ENCODE assay signal across 9 cellular contexts in the genomic region with DNA sequence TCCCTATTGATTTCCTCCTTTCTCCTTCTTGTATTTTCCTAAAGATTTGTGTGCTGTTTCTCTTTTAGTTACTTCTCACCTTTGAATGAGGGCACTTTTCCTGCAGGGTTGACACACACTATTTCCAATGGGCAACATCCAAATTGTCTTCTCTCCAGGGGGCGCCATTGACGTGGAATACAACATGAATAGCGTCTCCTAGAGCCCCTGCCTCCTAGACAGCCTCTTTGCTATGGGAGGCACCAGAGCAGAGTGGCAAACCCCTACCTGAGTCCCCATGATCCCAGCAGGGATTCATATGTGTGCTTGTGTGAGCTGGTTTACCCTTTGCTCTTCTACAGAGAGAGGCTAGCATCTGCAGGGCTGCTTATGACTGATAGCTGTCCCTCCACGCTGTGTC.
DNase-seq lines count a peak whose midpoint lies in the region; ATAC-seq, FAIRE-seq and TF ChIP-seq lines count a peak whose summit lies in the region.
"Had no signal": no experiment of that assay in that cellular context is flagged by ENCODE, and none has a peak within 500 bp of the region (broad histone marks: within the 10 kb centered on the region; RNA-seq: fewer than 3 reads in every experiment).

No MANE protein-coding gene starts in this region.

- H3K27ac Mint-ChIP-seq in activated CD8-positive, alpha-beta T cell treated with anti-CD3 and anti-CD28 coated beads, Interleukin-2, amount 10 ng/mL, durations not matched to agents 7 days and 5 days: no peak overlapping the region
- no peak overlapping the region for H3K27ac Mint-ChIP-seq in stimulated activated memory B cell treated with anti-CD40 and anti-IgM and Interleukin-4, amounts not matched to agents 10 μg/mL and 1 μg/mL and 100 μg/mL, for 72 hours

- no peaks in the 10 kb centered on the region for H3K4me1 ChIP-seq in endothelial cell of umbilical vein (ENCODE audit: control insufficient read depth, extremely low read depth, insufficient read depth, low read length)

- no peaks in the 10 kb centered on the region for H3K36me3 ChIP-seq in endothelial cell of umbilical vein (ENCODE audit: control insufficient read depth in 2 of 2, extremely low read depth in 1 of 2, insufficient read depth in 2 of 2, low read length in 2 of 2)

- H2AFZ ChIP-seq in endothelial cell of umbilical vein (ENCODE audit: low read depth, low read length): no peak overlapping the region

- H3K27ac ChIP-seq in endothelial cell of umbilical vein (ENCODE audit: insufficient read depth, low read depth, low read length): no peak overlapping the region

- no peak for TF ChIP-seq POLR2A in endothelial cell of umbilical vein (IDR thresholded peaks at IDR 0.05; ENCODE audit: low read depth, low read length)

- CTCF ChIA-PET in activated CD8-positive, alpha-beta T cell treated with anti-CD3 and anti-CD28 coated beads, Interleukin-2, amount 10 ng/mL, durations not matched to agents 7 days and 5 days (lab: Charles Lee): interaction anchor here (0.7 to 5.7 kb wide), 9 partner anchors 9 to 409 kb away, joined by 3 to 44 read pairs (median 3); no protein-coding TSS in a partner anchor
- CTCF ChIA-PET in endothelial cell of umbilical vein (lab: Charles Lee): interaction anchor here (0.6 to 10.4 kb wide), 27 partner anchors 9 to 708 kb away, joined by 3 to 173 read pairs (median 4); a partner anchor contains a TSS

- H3K4me1 Mint-ChIP-seq in activated CD8-positive, alpha-beta T cell treated with anti-CD3 and anti-CD28 coated beads, Interleukin-2, amount 10 ng/mL, durations not matched to agents 7 days and 5 days (ENCODE audit: low read depth): no peaks in the 10 kb centered on the region
- H3K4me1 Mint-ChIP-seq in stimulated activated memory B cell treated with anti-CD40 and anti-IgM and Interleukin-4, amounts not matched to agents 10 μg/mL and 1 μg/mL and 100 μg/mL, for 72 hours: no peaks in the 10 kb centered on the region

- intact Hi-C loops in endothelial cell of umbilical vein (cut with micrococcal nuclease): loop anchor here (1.0 kb wide), 2 partner anchors 372 to 406 kb away; a partner anchor contains a TSS

- FAIRE-seq in endothelial cell of umbilical vein (lab: Jason Lieb, UNC): peak; percentile 46
- FAIRE-seq: frontal cortex had no signal

- no peaks in the 10 kb centered on the region for H3K9me1 ChIP-seq in endothelial cell of umbilical vein (replicated peaks; ENCODE audit: control insufficient read depth, extremely low read depth, insufficient read depth, low read length)

- H4K20me1 ChIP-seq in endothelial cell of umbilical vein (replicated peaks; ENCODE audit: control insufficient read depth, extremely low read depth, insufficient read depth, low read length): no peaks in the 10 kb centered on the region

- no peaks in the 10 kb centered on the region for H3K9me3 Mint-ChIP-seq in activated CD8-positive, alpha-beta T cell treated with anti-CD3 and anti-CD28 coated beads, Interleukin-2, amount 10 ng/mL, durations not matched to agents 7 days and 5 days (ENCODE audit: insufficient read depth)
- H3K9me3 Mint-ChIP-seq in stimulated activated memory B cell treated with anti-CD40 and anti-IgM and Interleukin-4, amounts not matched to agents 10 μg/mL and 1 μg/mL and 100 μg/mL, for 72 hours: peaks cover 3% of the 10 kb centered on the region

- H3K4me2 ChIP-seq in endothelial cell of umbilical vein (ENCODE audit: insufficient read depth, low read length): no peak overlapping the region

- no peaks in the 10 kb centered on the region for H3K36me3 Mint-ChIP-seq in activated CD8-positive, alpha-beta T cell treated with anti-CD3 and anti-CD28 coated beads, Interleukin-2, amount 10 ng/mL, durations not matched to agents 7 days and 5 days (ENCODE audit: low read depth)
- no peaks in the 10 kb centered on the region for H3K36me3 Mint-ChIP-seq in stimulated activated memory B cell treated with anti-CD40 and anti-IgM and Interleukin-4, amounts not matched to agents 10 μg/mL and 1 μg/mL and 100 μg/mL, for 72 hours

- peaks cover 2% of the 10 kb centered on the region for H3K27me3 Mint-ChIP-seq in activated CD8-positive, alpha-beta T cell treated with anti-CD3 and anti-CD28 coated beads, Interleukin-2, amount 10 ng/mL, durations not matched to agents 7 days and 5 days (ENCODE audit: low read depth)
- H3K27me3 Mint-ChIP-seq in stimulated activated memory B cell treated with anti-CD40 and anti-IgM and Interleukin-4, amounts not matched to agents 10 μg/mL and 1 μg/mL and 100 μg/mL, for 72 hours: no peaks in the 10 kb centered on the region

- H3K4me3 Mint-ChIP-seq in activated CD8-positive, alpha-beta T cell treated with anti-CD3 and anti-CD28 coated beads, Interleukin-2, amount 10 ng/mL, durations not matched to agents 7 days and 5 days: no peak overlapping the region
- no peak overlapping the region for H3K4me3 Mint-ChIP-seq in stimulated activated memory B cell treated with anti-CD40 and anti-IgM and Interleukin-4, amounts not matched to agents 10 μg/mL and 1 μg/mL and 100 μg/mL, for 72 hours

- H3K9ac ChIP-seq in endothelial cell of umbilical vein (replicated peaks; ENCODE audit: extremely low read depth, insufficient read depth, low read length): no peak overlapping the region

- DNase-seq in NCI-H2196 (lab: John Stamatoyannopoulos, UW; ENCODE audit: unreplicated experiment): peak; percentile 69
- DNase-seq in NCI-H2196 treated with DMSO at 0.1 percent for 48 hours (lab: John Stamatoyannopoulos, UW; ENCODE audit: unreplicated experiment): no peak
- DNase-seq in NCI-H524 treated with DMSO at 0.1 percent for 48 hours (lab: John Stamatoyannopoulos, UW): peak; percentile 33
- DNase-seq in activated CD8-positive, alpha-beta T cell treated with anti-CD3 and anti-CD28 coated beads, Interleukin-2, amount 10 ng/mL, durations not matched to agents 7 days and 5 days: peak; percentile 64
- peak; percentile 62 for DNase-seq in endothelial cell of umbilical vein (ENCODE audit: low read depth, low spot score)
- peak; percentile 63 for DNase-seq in myocyte (ENCODE audit: low read depth)

- no peak overlapping the region for H3K4me3 ChIP-seq in endothelial cell of umbilical vein (replicated peaks in 1 of 3; ENCODE audit: insufficient read depth in 1 of 3, low read depth in 1 of 3, low read length in 3 of 3)

- POLR2A ChIA-PET in activated CD8-positive, alpha-beta T cell treated with anti-CD3 and anti-CD28 coated beads, Interleukin-2, amount 10 ng/mL, durations not matched to agents 7 days and 5 days (lab: Charles Lee): no interaction called here
- POLR2A ChIA-PET in endothelial cell of umbilical vein (lab: Charles Lee): no interaction called here

- ATAC-seq in activated CD8-positive, alpha-beta T cell treated with anti-CD3 and anti-CD28 coated beads, Interleukin-2, amount 10 ng/mL, durations not matched to agents 7 days and 5 days: no peak
- ATAC-seq in stimulated activated memory B cell treated with anti-CD40 and anti-IgM and Interleukin-4, amounts not matched to agents 10 μg/mL and 1 μg/mL and 100 μg/mL, for 72 hours: peak; percentile 49
- no peak for ATAC-seq in HG03025 (IDR thresholded peaks at IDR 0.05; ENCODE audit: low FRiP score, unreplicated experiment)

- H3K27me3 ChIP-seq in endothelial cell of umbilical vein (ENCODE audit: control insufficient read depth in 2 of 2, insufficient read depth in 2 of 2, low read length in 2 of 2): peaks cover 3 to 5% of the 10 kb centered on the region in 2 experiments

- H3K79me2 ChIP-seq in endothelial cell of umbilical vein (ENCODE audit: control insufficient read depth, insufficient read depth, low read length): no peaks in the 10 kb centered on the region

- TF ChIP-seq CTCF in endothelial cell of umbilical vein (IDR thresholded peaks at IDR 0.05; ENCODE audit: extremely low read depth in 1 of 2, insufficient read depth in 1 of 2, low read depth in 1 of 2, low read length in 2 of 2): peak; percentile 48 to 63

- H3K9me3 ChIP-seq in endothelial cell of umbilical vein (replicated peaks; ENCODE audit: control insufficient read depth, insufficient read depth, low read length): no peaks in the 10 kb centered on the region

- dilution Hi-C loops in endothelial cell of umbilical vein (cut with MboI; ENCODE audit: extremely low pct_ligation_motif_present, low sequenced_read_pairs): no loop called here

- BruUV-seq in endothelial cell of umbilical vein (replicated peaks; lab: Mats Ljungman, UMichigan): no TSS peak

TF ChIP-seq in endothelial cell of umbilical vein, 7 proteins besides CTCF, POLR2A, EP300 and RAD21:
- TF ChIP-seq JUN (IDR thresholded peaks at IDR 0.05; ENCODE audit: borderline replicate concordance, insufficient read depth, insufficient read length, low read depth): no peak
- no peak for TF ChIP-seq EZH2 (IDR thresholded peaks at IDR 0.05; ENCODE audit: borderline replicate concordance, low read depth, low read length, severe bottlenecking)
- no peak for TF ChIP-seq FOS (IDR thresholded peaks at IDR 0.05; ENCODE audit: borderline replicate concordance, insufficient read depth, low read length)
- TF ChIP-seq, protein P1, sequence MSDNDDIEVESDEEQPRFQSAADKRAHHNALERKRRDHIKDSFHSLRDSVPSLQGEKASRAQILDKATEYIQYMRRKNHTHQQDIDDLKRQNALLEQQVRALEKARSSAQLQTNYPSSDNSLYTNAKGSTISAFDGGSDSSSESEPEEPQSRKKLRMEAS (IDR thresholded peaks at IDR 0.05; ENCODE audit: insufficient read depth, insufficient read length): no peak
- no peak for TF ChIP-seq GATA2 (IDR thresholded peaks at IDR 0.05; ENCODE audit: insufficient read depth, insufficient read length, low read depth, low read length)
- no peak for TF ChIP-seq POLR2AphosphoS5 (IDR thresholded peaks at IDR 0.05; ENCODE audit: insufficient read depth, low read depth, low read length)
- TF ChIP-seq MYC (IDR thresholded peaks at IDR 0.05; ENCODE audit: low read depth, low read length): no peak
